In genomic region chr1:39812913-39813312, GRCh38 we compare ENCODE assay signal across 31 cellular contexts. TPM values are rescaled to one million over a fixed set of nuclear protein-coding genes. Genes with fewer than 3 reads are reported as not detected.
"Had no signal": no experiment of that assay in that cellular context is flagged by ENCODE, and none has a peak within 500 bp of the region (broad histone marks: within the 10 kb centered on the region; RNA-seq: fewer than 3 reads in every experiment).

No MANE protein-coding gene starts in this region.

- ATAC-seq: activated CD4-positive, alpha-beta T cell treated with anti-CD3 and anti-CD28 coated beads for 36 hours; activated CD8-positive, alpha-beta memory T cell treated with anti-CD3 and anti-CD28 coated beads, Interleukin-2, amount 10 ng/mL, durations not matched to agents 7 days and 5 days; activated CD8-positive, alpha-beta T cell treated with anti-CD3 and anti-CD28 coated beads, Interleukin-2, amount 10 ng/mL, durations not matched to agents 7 days and 5 days; activated naive CD8-positive, alpha-beta T cell treated with anti-CD3 and anti-CD28 coated beads, Interleukin-2, amount 50 U/mL, for 24 hours; effector memory CD8-positive, alpha-beta T cell; foreskin keratinocyte; gastrocnemius medialis had no signal

- H3K36me3 ChIP-seq: adrenal gland, breast epithelium, cardiac muscle cell, esophagus muscularis mucosa, gastrocnemius medialis had no signal

- H3K4me1 ChIP-seq: adrenal gland, breast epithelium, foreskin keratinocyte, gastrocnemius medialis had no signal

- H3K9me3 ChIP-seq: adrenal gland, breast epithelium, esophagus muscularis mucosa, gastrocnemius medialis had no signal

- H3K4me3 ChIP-seq: adrenal gland, breast epithelium, cardiac muscle cell, esophagus muscularis mucosa, gastrocnemius medialis had no signal

- DNase-seq: activated CD4-positive, alpha-beta memory T cell treated with anti-CD3 and anti-CD28 coated beads for 36 hours; activated CD4-positive, alpha-beta T cell treated with anti-CD3 and anti-CD28 coated beads for 36 hours; activated CD4-positive, alpha-beta T cell treated with anti-CD3 and anti-CD28 coated beads, Interleukin-2, amount 10 ng/mL, durations not matched to agents 24 days and 14 days; activated CD4-positive, CD25-positive, alpha-beta regulatory T cell; activated CD4-positive, CD25-positive, alpha-beta regulatory T cell treated with anti-CD3 and anti-CD28 coated beads, Interleukin-2, amount 50 U/mL, for 72 hours; activated CD8-positive, alpha-beta memory T cell treated with anti-CD3 and anti-CD28 coated beads, Interleukin-2, amount 10 ng/mL, durations not matched to agents 7 days and 5 days; activated CD8-positive, alpha-beta memory T cell treated with anti-CD3 and anti-CD28 coated beads, Interleukin-2, amount 50 U/mL, for 4 hours; activated CD8-positive, alpha-beta T cell treated with anti-CD3 and anti-CD28 coated beads, Interleukin-2, amount 10 ng/mL, durations not matched to agents 7 days and 5 days; activated effector memory CD4-positive, alpha-beta T cell treated with anti-CD3 and anti-CD28 coated beads, Interleukin-2, amount 50 U/mL, for 16 hours; activated naive CD4-positive, alpha-beta T cell treated with anti-CD3 and anti-CD28 coated beads for 36 hours; activated naive CD8-positive, alpha-beta T cell treated with anti-CD3 and anti-CD28 coated beads for 36 hours; activated naive CD8-positive, alpha-beta T cell treated with anti-CD3 and anti-CD28 coated beads, Interleukin-2, amount 50 U/mL, for 24 hours; activated T-cell treated with anti-CD3 and anti-CD28 coated beads, Interleukin-2, amount 50 U/mL, for 1 hour; activated T-cell treated with anti-CD3 and anti-CD28 coated beads, Interleukin-2, amount 50 U/mL, for 48 hours; adrenal gland; amygdala; aorta; cortex of kidney; dermis blood vessel endothelial cell; effector CD4-positive, alpha-beta T cell; effector memory CD8-positive, alpha-beta T cell; erythroblast; foreskin keratinocyte; gastrocnemius medialis; glutamatergic neuron; T-helper 2 cell had no signal

- H3K27me3 ChIP-seq: adrenal gland, breast epithelium, foreskin keratinocyte, gastrocnemius medialis had no signal

- H3K27ac ChIP-seq: adrenal gland, breast epithelium, cardiac muscle cell, esophagus muscularis mucosa, foreskin keratinocyte, gastrocnemius medialis had no signal

RNA-seq across cellular contexts. Expression of gene BMP8B, which starts 24.2 kb away (rescaled TPM):
- total RNA-seq: cardiac muscle cell had no signal

RNA-seq across cellular contexts. Expression of gene OXCT2, which starts 41.8 kb away (rescaled TPM):
- total RNA-seq: chondrocyte; T-helper 1 cell treated with Interleukin-12 subunit alpha and Interleukin-12 subunit beta and Interleukin-4 antibody, amounts not matched to agents 30 ng/mL and 1 ng/mL, for 36 hours had no signal
